Comparison of ENCODE assay signal across 24 cellular contexts in genomic region chr9:78303377-78304062, GRCh38. TPM values are rescaled to one million over a fixed set of nuclear protein-coding genes. Genes with fewer than 3 reads are reported as not detected.
DNase-seq lines count a peak whose midpoint lies in the region; ATAC-seq and TF ChIP-seq lines count a peak whose summit lies in the region.
"Had no signal": no experiment of that assay in that cellular context is flagged by ENCODE, and none has a peak within 500 bp of the region (broad histone marks: within the 10 kb centered on the region; RNA-seq: fewer than 3 reads in every experiment).

No MANE protein-coding gene starts in this region.

- peaks cover 19 to 51% of the 10 kb centered on the region in 2 experiments for H3K36me3 ChIP-seq in HCT116 (ENCODE audit: control insufficient read depth in 1 of 2, insufficient read depth in 2 of 2, low read length in 2 of 2)
- H3K36me3 ChIP-seq in adrenal gland (replicated peaks in 1 of 2), result peaks cover 0 to 22% of the 10 kb centered on the region in 2 donors
- H3K36me3 ChIP-seq in right lobe of liver, result peaks cover 0 to 39% (median 17%) of the 10 kb centered on the region in 4 donors

- H3K9me3 ChIP-seq in HCT116 (ENCODE audit: control insufficient read depth in 1 of 2, insufficient read depth in 1 of 2, low read depth in 1 of 2, low read length in 2 of 2), result no peaks in the 10 kb centered on the region
- no peaks in the 10 kb centered on the region for H3K9me3 ChIP-seq in adrenal gland (replicated peaks in 1 of 3)
- H3K9me3 ChIP-seq in right lobe of liver, result no peaks in the 10 kb centered on the region
- H3K9me3 ChIP-seq: Caco-2, SJCRH30 had no signal

- no peak overlapping the region for H3K4me3 ChIP-seq in HCT116 (replicated peaks in 1 of 2; ENCODE audit: low read depth in 1 of 2, low read length in 2 of 2)
- H3K4me3 ChIP-seq in adrenal gland, result no peak overlapping the region
- H3K4me3 ChIP-seq in right lobe of liver, result no peak overlapping the region
- H3K4me3 ChIP-seq: K562, PC-9, SJCRH30 had no signal

- H4K20me1 ChIP-seq in HCT116 (ENCODE audit: insufficient read depth), result no peaks in the 10 kb centered on the region

- peak overlapping the region; percentile 15 for H3K27ac Mint-ChIP-seq in activated naive CD4-positive, alpha-beta T cell treated with anti-CD3 and anti-CD28 coated beads for 36 hours
- H3K27ac Mint-ChIP-seq: B cell; CD8-positive, alpha-beta T cell had no signal

- TF ChIP-seq CTCF in HCT116 (IDR thresholded peaks at IDR 0.05 in 2 of 3, conservative IDR thresholded peaks at IDR 0.05 in 1 of 3; ENCODE audit: borderline replicate concordance in 1 of 3, insufficient read depth in 1 of 3, low read depth in 2 of 3, low read length in 2 of 3), result no peak
- TF ChIP-seq CTCF in adrenal gland (IDR thresholded peaks at IDR 0.05), result no peak
- TF ChIP-seq CTCF in right lobe of liver (IDR thresholded peaks at IDR 0.05), result no peak

- TF ChIP-seq POLR2A in HCT116 (IDR thresholded peaks at IDR 0.05; ENCODE audit: borderline replicate concordance, extremely low read depth, insufficient read depth, insufficient read length), result no peak
- no peak for TF ChIP-seq POLR2A in adrenal gland (IDR thresholded peaks at IDR 0.05)
- TF ChIP-seq POLR2A in right lobe of liver (IDR thresholded peaks at IDR 0.05), result no peak

- H3K4me3 Mint-ChIP-seq in activated naive CD4-positive, alpha-beta T cell treated with anti-CD3 and anti-CD28 coated beads for 36 hours, result no peak overlapping the region
- H3K4me3 Mint-ChIP-seq: B cell; CD8-positive, alpha-beta T cell had no signal

- peaks cover 70% of the 10 kb centered on the region for H3K36me3 Mint-ChIP-seq in activated naive CD4-positive, alpha-beta T cell treated with anti-CD3 and anti-CD28 coated beads for 36 hours (ENCODE audit: low read depth)

- no peak for ATAC-seq in HCT116
- peak; percentile 59 to 79 (median 67) for ATAC-seq in right lobe of liver
- ATAC-seq: CD8-positive, alpha-beta T cell; K562; Right ventricle myocardium inferior had no signal

- H3K27me3 ChIP-seq in HCT116 (ENCODE audit: insufficient read depth, low read length) (no peaks in the 10 kb centered on the region), adrenal gland (no peaks in the 10 kb centered on the region), right lobe of liver (no peaks in the 10 kb centered on the region)
- H3K27me3 ChIP-seq: SJCRH30 had no signal

- no peak for TF ChIP-seq RAD21 in HCT116 (IDR thresholded peaks at IDR 0.05; ENCODE audit: low read depth)

- no TSS peak for BruUV-seq in HCT116 (replicated peaks; lab: Mats Ljungman, UMichigan)

- DNase-seq in activated naive CD4-positive, alpha-beta T cell treated with anti-CD3 and anti-CD28 coated beads for 36 hours, result no peak
- DNase-seq in activated naive CD4-positive, alpha-beta T cell treated with Interleukin-2 at 50 U/mL for 16 hours, result no peak
- DNase-seq in HCT116 (ENCODE audit: low read depth, low spot score), result no peak
- DNase-seq in adrenal gland, result peak; percentile 49 to 80 (median 75)
- DNase-seq in right lobe of liver, result peak in 2 of 3 donors; percentile 68 to 82
- DNase-seq in NCI-H82 (lab: John Stamatoyannopoulos, UW), result no peak
- no peak for DNase-seq in AG08396 (ENCODE audit: low spot score)
- DNase-seq: Caco-2; CD8-positive, alpha-beta T cell; H7; Kasumi-1; MV-4-11; NCI-H1105; NCI-H146; NCI-H1930; NCI-H2107; NCI-H446; NCI-H524 treated with DMSO at 0.1 percent for 48 hours; PC-9; SJCRH30 had no signal

- no peak overlapping the region for H3K9ac ChIP-seq in HCT116 (ENCODE audit: low read length)

- intact Hi-C loops in activated naive CD4-positive, alpha-beta T cell treated with anti-CD3 and anti-CD28 coated beads for 36 hours (cut with micrococcal nuclease), result no loop called here
- intact Hi-C loops in HCT116 (cut with micrococcal nuclease) (no loop called here), adrenal gland (cut with DNase I) (no loop called here), right lobe of liver (cut with DNase I) (no loop called here)

- CTCF ChIA-PET in activated naive CD4-positive, alpha-beta T cell treated with anti-CD3 and anti-CD28 coated beads for 36 hours (lab: Charles Lee), result no interaction called here
- CTCF ChIA-PET in HCT116 (lab: Charles Lee), result no interaction called here

- no peaks in the 10 kb centered on the region for H3K27me3 Mint-ChIP-seq in activated naive CD4-positive, alpha-beta T cell treated with anti-CD3 and anti-CD28 coated beads for 36 hours (ENCODE audit: low read depth)
- H3K27me3 Mint-ChIP-seq: B cell had no signal

- WGBS in adrenal gland, 4 donors, result 60 to 69% (median 64%) methylated on average over 3 of the region's 3 CpGs
- 57% methylated on average over 2 of the region's 3 CpGs for WGBS in right lobe of liver (ENCODE audit: insufficient coverage, low coverage, low lambda C conversion rate, missing lambda C conversion rate)

- POLR2A ChIA-PET in HCT116 (lab: Charles Lee), result no interaction called here

- H3K4me1 ChIP-seq in HCT116 (ENCODE audit: control insufficient read depth in 1 of 2, insufficient read depth in 2 of 2, low read length in 2 of 2) (peaks cover under 1 to 4% of the 10 kb centered on the region in 2 experiments; a peak in 3 of 4 replicates), adrenal gland (replicated peaks in 1 of 2) (peaks cover 17 to 25% of the 10 kb centered on the region in 2 donors), right lobe of liver (peaks cover 0 to 67% (median 13%) of the 10 kb centered on the region in 4 donors)
- H3K4me1 ChIP-seq: Caco-2 had no signal

- no peak overlapping the region for H3K4me2 ChIP-seq in HCT116 (ENCODE audit: low read length)
- H3K4me2 ChIP-seq: PC-9 had no signal

- no peaks in the 10 kb centered on the region for H3K9me2 ChIP-seq in HCT116 (ENCODE audit: insufficient read depth)

- no peak overlapping the region for H2AFZ ChIP-seq in HCT116 (ENCODE audit: low read depth, low read length, poor library complexity, severe bottlenecking)
- H2AFZ ChIP-seq: PC-9 had no signal

- peaks cover 17% of the 10 kb centered on the region for H3K4me1 Mint-ChIP-seq in activated naive CD4-positive, alpha-beta T cell treated with anti-CD3 and anti-CD28 coated beads for 36 hours (ENCODE audit: low read depth)
- H3K4me1 Mint-ChIP-seq: B cell had no signal

- RAD21 ChIA-PET in HCT116 (lab: Charles Lee; ENCODE audit: low non-redundant PET in 1 of 2, low total read pairs in 2 of 2, uncharacterized antibody in 2 of 2, unreplicated experiment in 2 of 2), result no interaction called here

- H3K27ac ChIP-seq in HCT116 (ENCODE audit: low read depth, low read length) (no peak overlapping the region), adrenal gland (peak overlapping the region in 1 of 5 donors; percentile 49), right lobe of liver (peak overlapping the region in 1 of 3 donors; percentile 77)
- H3K27ac ChIP-seq: C4-2B, PC-9, SJCRH30 had no signal

- peaks cover 31% of the 10 kb centered on the region for H3K79me2 ChIP-seq in HCT116 (ENCODE audit: insufficient read depth, low read length)

- no peaks in the 10 kb centered on the region for H3K9me3 Mint-ChIP-seq in activated naive CD4-positive, alpha-beta T cell treated with anti-CD3 and anti-CD28 coated beads for 36 hours
- H3K9me3 Mint-ChIP-seq: CD8-positive, alpha-beta T cell had no signal

TF ChIP-seq in HCT116, 20 proteins besides CTCF, POLR2A, EP300 and RAD21:
- TF ChIP-seq SRF (IDR thresholded peaks at IDR 0.05; ENCODE audit: low read depth) (no peak), POLR2AphosphoS5 (IDR thresholded peaks at IDR 0.05; ENCODE audit: low read depth, low read length) (0 out of 2 replicates have a peak, but pooled peaks have one; percentile 36)

RNA-seq across cellular contexts. Expression of gene PSAT1, which starts 6.6 kb away (rescaled TPM):
- total RNA-seq in activated naive CD4-positive, alpha-beta T cell treated with anti-CD3 and anti-CD28 coated beads for 36 hours, result 100 to 1,000 TPM; 235 to 240 TPM
- total RNA-seq in HCT116 (2021; ENCODE audit: unreplicated experiment) (226 TPM), adrenal gland (100 to 1,000 TPM in 5 of 8 donors, 10 to 100 TPM in 3; 20.5 to 168 (median 102) TPM), right lobe of liver (100 to 1,000 TPM in 2 of 6 experiments, 10 to 100 TPM in 4; 34.2 to 117 (median 89.3) TPM)
- polyA plus RNA-seq in HCT116 (2012), result 181 and 208 TPM in 2 replicates
- polyA plus RNA-seq in adrenal gland, result 10 to 100 TPM; 31.7 to 47.2 (median 45.9) TPM

Comparison
In these comparisons a context has a peak if more than half of its experiments do, and no peak if none do; other contexts are left out.
1. DNase-seq: peak in adrenal gland (7 of 7) and right lobe of liver (2 of 3); none in activated naive CD4-positive, alpha-beta T cell treated with anti-CD3 and anti-CD28 coated beads for 36 hours (single experiment), activated naive CD4-positive, alpha-beta T cell treated with Interleukin-2 at 50 U/mL for 16 hours (single experiment), HCT116 (single experiment), NCI-H82 (single experiment) and AG08396 (single experiment).